Comparison of ENCODE assay signal across 38 cellular contexts in the genomic region with DNA sequence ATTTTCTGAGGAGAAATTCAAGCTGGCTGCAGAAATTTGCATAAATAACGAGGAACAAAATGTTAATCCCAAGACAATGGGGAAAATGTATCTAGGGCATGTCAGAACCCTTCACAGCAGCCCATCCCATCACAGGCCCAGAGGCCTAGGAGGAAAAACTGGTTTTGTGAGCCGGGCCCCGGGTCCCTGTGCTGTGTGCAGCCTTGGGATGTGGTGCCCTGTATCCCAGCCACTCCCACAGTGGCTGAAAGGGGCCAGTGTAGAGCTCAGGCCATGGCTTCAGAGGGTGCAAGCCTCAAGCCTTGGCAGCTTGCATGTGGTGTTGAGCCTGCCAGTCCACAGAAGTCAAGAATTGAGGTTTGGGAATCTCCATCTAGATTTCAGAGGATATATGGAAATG. TPM values are rescaled to one million over a fixed set of nuclear protein-coding genes. Genes with fewer than 3 reads are reported as not detected.
"Had no signal": no experiment of that assay in that cellular context is flagged by ENCODE, and none has a peak within 500 bp of the region (broad histone marks: within the 10 kb centered on the region; RNA-seq: fewer than 3 reads in every experiment).

No MANE protein-coding gene starts in this region.

- H3K4me1 ChIP-seq: ascending aorta had no signal

- H3K27ac ChIP-seq: ascending aorta, cardiac muscle cell, VCaP had no signal

- H3K27me3 Mint-ChIP-seq: activated B cell treated with CpG ODN at 0.5 μM for 24 hours; activated CD4-positive, alpha-beta memory T cell treated with anti-CD3 and anti-CD28 coated beads for 36 hours; activated CD4-positive, alpha-beta T cell treated with anti-CD3 and anti-CD28 coated beads, Interleukin-2, amount 10 ng/mL, durations not matched to agents 24 days and 14 days; activated CD8-positive, alpha-beta T cell treated with anti-CD3 and anti-CD28 coated beads for 36 hours; activated naive CD8-positive, alpha-beta T cell treated with anti-CD3 and anti-CD28 coated beads, Interleukin-2, amount 10 ng/mL, durations not matched to agents 7 days and 5 days; activated naive CD8-positive, alpha-beta T cell treated with anti-CD3 and anti-CD28 coated beads, Interleukin-2, amount 50 U/mL, for 24 hours; brain; central memory CD8-positive, alpha-beta T cell had no signal

- H3K9me3 Mint-ChIP-seq: activated T-helper 17 cell treated with anti-CD3 and anti-CD28 coated beads, Interleukin-2, amount 50 U/mL, for 72 hours had no signal

- H3K9me3 ChIP-seq: ascending aorta had no signal

- DNase-seq: activated B cell treated with CpG ODN at 0.5 μM for 24 hours; activated CD4-positive, alpha-beta memory T cell treated with anti-CD3 and anti-CD28 coated beads for 36 hours; activated CD4-positive, alpha-beta T cell treated with anti-CD3 and anti-CD28 coated beads for 4 hours; activated CD4-positive, alpha-beta T cell treated with anti-CD3 and anti-CD28 coated beads, Interleukin-2, amount 10 ng/mL, durations not matched to agents 24 days and 14 days; activated CD4-positive, alpha-beta T cell treated with anti-CD3 and anti-CD28 coated beads, Interleukin-2, amount 50 U/mL, for 1 hour; activated CD4-positive, alpha-beta T cell treated with anti-CD3 and anti-CD28 coated beads, Interleukin-2, amount 50 U/mL, for 4 hours; activated CD4-positive, CD25-positive, alpha-beta regulatory T cell treated with anti-CD3 and anti-CD28 coated beads, Interleukin-2, amount 50 U/mL, for 72 hours; activated CD8-positive, alpha-beta memory T cell treated with anti-CD3 and anti-CD28 coated beads, Interleukin-2, amount 50 U/mL, for 4 hours; activated CD8-positive, alpha-beta T cell treated with anti-CD3 and anti-CD28 coated beads for 36 hours; activated effector memory CD4-positive, alpha-beta T cell treated with anti-CD3 and anti-CD28 coated beads, Interleukin-2, amount 50 U/mL, for 16 hours; activated gamma-delta T cell treated with Interleukin-2 at 50 U/mL for 16 hours; activated naive CD4-positive, alpha-beta T cell; activated naive CD4-positive, alpha-beta T cell treated with anti-CD3 and anti-CD28 coated beads for 36 hours; activated naive CD4-positive, alpha-beta T cell treated with anti-CD3 and anti-CD28 coated beads, Interleukin-2, amount 50 U/mL, for 16 hours; activated naive CD8-positive, alpha-beta T cell treated with anti-CD3 and anti-CD28 coated beads, Interleukin-2, amount 10 ng/mL, durations not matched to agents 7 days and 5 days; activated naive CD8-positive, alpha-beta T cell treated with anti-CD3 and anti-CD28 coated beads, Interleukin-2, amount 50 U/mL, for 24 hours; activated T-cell treated with anti-CD3 and anti-CD28 coated beads for 4 hours; activated T-cell treated with anti-CD3 and anti-CD28 coated beads, Interleukin-2, amount 50 U/mL, for 1 hour; activated T-cell treated with anti-CD3 and anti-CD28 coated beads, Interleukin-2, amount 50 U/mL, for 4 hours; activated T-cell treated with anti-CD3 and anti-CD28 coated beads, Interleukin-2, amount 50 U/mL, for 72 hours; amygdala; anterior cingulate cortex; caudate nucleus; cerebellar nuclear complex; T-helper 1 cell; T-helper 9 cell had no signal

- ATAC-seq: activated CD8-positive, alpha-beta T cell treated with anti-CD3 and anti-CD28 coated beads for 36 hours; activated naive CD8-positive, alpha-beta T cell treated with anti-CD3 and anti-CD28 coated beads, Interleukin-2, amount 50 U/mL, for 24 hours; activated T-cell treated with anti-CD3 and anti-CD28 coated beads, Interleukin-2, amount 50 U/mL, for 4 hours; activated T-cell treated with anti-CD3 and anti-CD28 coated beads, Interleukin-2, amount 50 U/mL, for 72 hours; activated T-helper 17 cell treated with anti-CD3 and anti-CD28 coated beads, Interleukin-2, amount 50 U/mL, for 72 hours had no signal

- H3K27me3 ChIP-seq: ascending aorta, cardiac muscle cell had no signal

- H3K36me3 Mint-ChIP-seq: activated CD4-positive, alpha-beta memory T cell treated with anti-CD3 and anti-CD28 coated beads for 36 hours; activated naive CD8-positive, alpha-beta T cell; activated naive CD8-positive, alpha-beta T cell treated with anti-CD3 and anti-CD28 coated beads, Interleukin-2, amount 10 ng/mL, durations not matched to agents 7 days and 5 days had no signal

- H3K4me3 Mint-ChIP-seq: activated B cell treated with CpG ODN at 0.5 μM for 24 hours; activated CD4-positive, alpha-beta memory T cell treated with anti-CD3 and anti-CD28 coated beads for 36 hours; activated CD4-positive, alpha-beta T cell treated with anti-CD3 and anti-CD28 coated beads, Interleukin-2, amount 10 ng/mL, durations not matched to agents 24 days and 14 days; activated CD8-positive, alpha-beta T cell treated with anti-CD3 and anti-CD28 coated beads for 36 hours; activated naive CD4-positive, alpha-beta T cell treated with anti-CD3 and anti-CD28 coated beads for 36 hours; activated naive CD8-positive, alpha-beta T cell; activated naive CD8-positive, alpha-beta T cell treated with anti-CD3 and anti-CD28 coated beads, Interleukin-2, amount 10 ng/mL, durations not matched to agents 7 days and 5 days; activated naive CD8-positive, alpha-beta T cell treated with anti-CD3 and anti-CD28 coated beads, Interleukin-2, amount 50 U/mL, for 24 hours; activated T-cell treated with anti-CD3 and anti-CD28 coated beads, Interleukin-2, amount 50 U/mL, for 4 hours; activated T-cell treated with anti-CD3 and anti-CD28 coated beads, Interleukin-2, amount 50 U/mL, for 72 hours; activated T-helper 1 cell treated with anti-CD3 and anti-CD28 coated beads, Interleukin-12 subunit alpha, Interleukin-12 subunit beta, Interleukin-2, Interleukin-4 antibody, amounts not matched to agents 30 ng/mL and 10 ng/mL and 1 ng/mL, durations not matched to agents 14 hours and 24 hours and 36 hours; activated T-helper 17 cell treated with anti-CD3 and anti-CD28 coated beads, Interleukin-2, amount 50 U/mL, for 72 hours; brain; central memory CD8-positive, alpha-beta T cell; T-helper 1 cell treated with Interleukin-12 subunit alpha and Interleukin-12 subunit beta and Interleukin-4 antibody, amounts not matched to agents 30 μg/mL and 1 μg/mL, for 36 hours; T-helper 2 cell treated with Interferon-gamma antibody and Interleukin-4, amounts not matched to agents 5 μg/mL and 100 μg/mL, for 36 hours had no signal

- H3K36me3 ChIP-seq: ascending aorta, cardiac muscle cell had no signal

- H3K27ac Mint-ChIP-seq: activated B cell treated with CpG ODN at 0.5 μM for 24 hours; activated CD4-positive, alpha-beta memory T cell treated with anti-CD3 and anti-CD28 coated beads for 36 hours; activated CD4-positive, alpha-beta T cell treated with anti-CD3 and anti-CD28 coated beads, Interleukin-2, amount 10 ng/mL, durations not matched to agents 24 days and 14 days; activated CD8-positive, alpha-beta T cell treated with anti-CD3 and anti-CD28 coated beads for 36 hours; activated naive CD4-positive, alpha-beta T cell treated with anti-CD3 and anti-CD28 coated beads for 36 hours; activated naive CD8-positive, alpha-beta T cell; activated naive CD8-positive, alpha-beta T cell treated with anti-CD3 and anti-CD28 coated beads, Interleukin-2, amount 10 ng/mL, durations not matched to agents 7 days and 5 days; activated naive CD8-positive, alpha-beta T cell treated with anti-CD3 and anti-CD28 coated beads, Interleukin-2, amount 50 U/mL, for 24 hours; activated T-cell treated with anti-CD3 and anti-CD28 coated beads, Interleukin-2, amount 50 U/mL, for 72 hours; activated T-helper 1 cell treated with anti-CD3 and anti-CD28 coated beads, Interleukin-12 subunit alpha, Interleukin-12 subunit beta, Interleukin-2, Interleukin-4 antibody, amounts not matched to agents 30 ng/mL and 10 ng/mL and 1 ng/mL, durations not matched to agents 14 hours and 24 hours and 36 hours; activated T-helper 17 cell treated with anti-CD3 and anti-CD28 coated beads, Interleukin-2, amount 50 U/mL, for 72 hours; brain; T-helper 1 cell treated with Interleukin-12 subunit alpha and Interleukin-12 subunit beta and Interleukin-4 antibody, amounts not matched to agents 30 μg/mL and 1 μg/mL, for 36 hours; T-helper 2 cell treated with Interferon-gamma antibody and Interleukin-4, amounts not matched to agents 5 μg/mL and 100 μg/mL, for 36 hours had no signal

- H3K4me1 Mint-ChIP-seq: activated B cell treated with CpG ODN at 0.5 μM for 24 hours; activated CD4-positive, alpha-beta T cell treated with anti-CD3 and anti-CD28 coated beads, Interleukin-2, amount 10 ng/mL, durations not matched to agents 24 days and 14 days; activated naive CD8-positive, alpha-beta T cell treated with anti-CD3 and anti-CD28 coated beads, Interleukin-2, amount 10 ng/mL, durations not matched to agents 7 days and 5 days; activated naive CD8-positive, alpha-beta T cell treated with anti-CD3 and anti-CD28 coated beads, Interleukin-2, amount 50 U/mL, for 24 hours; activated T-helper 17 cell treated with anti-CD3 and anti-CD28 coated beads, Interleukin-2, amount 50 U/mL, for 72 hours; central memory CD8-positive, alpha-beta T cell had no signal

- H3K4me3 ChIP-seq: ascending aorta, cardiac muscle cell had no signal

RNA-seq across cellular contexts. Expression of a gene that starts 57.7 kb away (rescaled TPM):
- total RNA-seq: activated B cell treated with CpG ODN at 0.5 μM for 24 hours; activated CD4-positive, alpha-beta memory T cell treated with anti-CD3 and anti-CD28 coated beads for 36 hours; activated CD4-positive, alpha-beta T cell treated with anti-CD3 and anti-CD28 coated beads, Interleukin-2, amount 10 ng/mL, durations not matched to agents 24 days and 14 days; activated CD8-positive, alpha-beta memory T cell treated with anti-CD3 and anti-CD28 coated beads for 36 hours; activated CD8-positive, alpha-beta T cell treated with anti-CD3 and anti-CD28 coated beads for 36 hours; activated naive CD4-positive, alpha-beta T cell treated with anti-CD3 and anti-CD28 coated beads for 36 hours; activated naive CD8-positive, alpha-beta T cell treated with anti-CD3 and anti-CD28 coated beads, Interleukin-2, amount 10 ng/mL, durations not matched to agents 7 days and 5 days; activated T-cell treated with anti-CD3 and anti-CD28 coated beads, Interleukin-2, amount 50 U/mL, for 72 hours; activated T-helper 1 cell treated with anti-CD3 and anti-CD28 coated beads, Interleukin-12 subunit alpha, Interleukin-12 subunit beta, Interleukin-2, Interleukin-4 antibody, amounts not matched to agents 30 ng/mL and 10 ng/mL and 1 ng/mL, durations not matched to agents 14 hours and 24 hours and 36 hours; activated T-helper 17 cell treated with anti-CD3 and anti-CD28 coated beads, Interleukin-2, amount 50 U/mL, for 72 hours; ascending aorta; bronchial epithelial cell had no signal
